ENCODE assay signal across 1 cellular context in the genomic region with DNA sequence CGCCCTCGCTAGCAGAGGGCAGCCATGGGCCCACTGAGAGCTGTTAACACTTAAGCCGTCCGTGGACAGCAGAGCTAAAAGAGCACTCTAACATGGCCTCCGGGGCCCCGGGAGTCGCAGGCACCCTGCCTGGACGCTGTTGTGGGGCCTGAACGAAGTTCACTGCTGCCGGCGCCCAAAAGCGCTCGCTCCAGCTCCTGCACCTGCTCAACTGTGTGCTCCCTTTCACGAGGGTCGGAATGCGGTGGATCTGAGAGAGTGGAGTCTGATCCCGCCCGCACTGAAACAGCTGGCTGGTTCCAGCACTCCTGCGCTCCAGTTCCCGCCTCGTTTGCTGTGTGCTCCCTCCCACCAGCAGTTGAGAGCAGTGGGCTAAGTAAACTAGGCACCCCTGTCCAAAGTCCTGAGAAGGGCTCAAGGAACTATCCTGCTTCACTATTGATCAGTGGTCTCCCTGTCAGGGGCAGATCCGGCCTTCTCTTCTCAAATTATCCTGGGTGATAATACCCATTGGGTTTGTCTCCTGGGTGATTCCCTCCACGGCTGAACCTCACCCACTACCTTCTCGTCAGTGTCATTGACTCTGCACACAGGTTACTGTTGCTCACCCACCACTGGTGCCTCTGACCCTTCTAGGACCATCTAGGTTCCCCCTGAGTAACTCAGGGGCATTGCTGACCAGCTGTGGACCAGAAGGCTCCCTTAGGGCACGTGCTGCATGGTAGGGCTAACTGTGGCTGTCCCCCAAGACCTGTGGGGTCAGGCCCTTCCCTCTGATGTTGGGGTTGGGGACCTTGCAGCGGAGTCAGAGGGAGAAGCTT.
TF ChIP-seq lines count a peak whose summit lies in the region.

No MANE protein-coding gene starts in this region.

TF ChIP-seq in HepG2, 621 proteins besides CTCF, POLR2A, EP300 and RAD21 (continued from another document and continues in another):
- TF ChIP-seq NCOR1 (IDR thresholded peaks at IDR 0.05; ENCODE audit: borderline replicate concordance, low read length) (no peak), HOXD1 (CRISPR knock-in tag; IDR thresholded peaks at IDR 0.05) (no peak), ZFP1 (CRISPR knock-in tag; IDR thresholded peaks at IDR 0.05) (no peak), NCOA5 (CRISPR knock-in tag; IDR thresholded peaks at IDR 0.05) (no peak), POLR2G (IDR thresholded peaks at IDR 0.05; ENCODE audit: low read depth, low read length) (no peak), SP4 (CRISPR knock-in tag; IDR thresholded peaks at IDR 0.05) (no peak), MBNL3 (CRISPR knock-in tag; conservative IDR thresholded peaks at IDR 0.05) (no peak), SMAD1 (CRISPR knock-in tag; IDR thresholded peaks at IDR 0.05; ENCODE audit: borderline replicate concordance, low read depth) (0 out of 2 replicates have a peak, but pooled peaks have one; percentile 71), KDM5B (CRISPR knock-in tag; IDR thresholded peaks at IDR 0.05; ENCODE audit: borderline replicate concordance) (peak; percentile 85), ZNF713 (CRISPR knock-in tag; IDR thresholded peaks at IDR 0.05) (no peak), MED1 (CRISPR knock-in tag; IDR thresholded peaks at IDR 0.05) (0 out of 2 replicates have a peak, but pooled peaks have one; percentile 35), RBFOX2 (IDR thresholded peaks at IDR 0.05; ENCODE audit: low read depth, low read length) (no peak), ZNF468 (CRISPR knock-in tag; IDR thresholded peaks at IDR 0.05) (no peak), ZNF547 (CRISPR knock-in tag; IDR thresholded peaks at IDR 0.05) (peak; percentile 60; the same call in 1 of the 2 replicates), ESRRA (CRISPR knock-in tag; IDR thresholded peaks at IDR 0.05; ENCODE audit: low read depth) (peak; percentile 43; the same call in 1 of the 2 replicates), LCORL (IDR thresholded peaks at IDR 0.05) (no peak), LCORL (CRISPR knock-in tag; IDR thresholded peaks at IDR 0.05) (peak; percentile 54; the same call in 1 of the 2 replicates), RBAK (CRISPR knock-in tag; IDR thresholded peaks at IDR 0.05) (peak; percentile 37; the same call in 1 of the 2 replicates), PHF8 (CRISPR knock-in tag; IDR thresholded peaks at IDR 0.05) (peak; percentile 23; the same call in 1 of the 2 replicates), ZNF891 (CRISPR knock-in tag; IDR thresholded peaks at IDR 0.05) (peak; percentile 19), TEAD3 (CRISPR knock-in tag; optimal IDR thresholded peaks at IDR 0.05; ENCODE audit: borderline replicate concordance) (peak; percentile 64), FOXC1 (CRISPR knock-in tag; IDR thresholded peaks at IDR 0.05; ENCODE audit: borderline replicate concordance) (peak; percentile 26; the same call in 1 of the 2 replicates), TMF1 (CRISPR knock-in tag; IDR thresholded peaks at IDR 0.05; ENCODE audit: low read depth) (0 out of 2 replicates have a peak, but pooled peaks have one; percentile 48), ZNF256 (CRISPR knock-in tag; conservative IDR thresholded peaks at IDR 0.05) (0 out of 2 replicates have a peak, but pooled peaks have one; percentile 41), XBP1 (CRISPR knock-in tag; IDR thresholded peaks at IDR 0.05) (0 out of 2 replicates have a peak, but pooled peaks have one; percentile 45), NFKB2 (CRISPR knock-in tag; IDR thresholded peaks at IDR 0.05; ENCODE audit: borderline replicate concordance) (peak; percentile 60; the same call in 1 of the 2 replicates), ZFP36L2 (CRISPR knock-in tag; IDR thresholded peaks at IDR 0.05) (no peak), IRX3 (CRISPR knock-in tag; IDR thresholded peaks at IDR 0.05; ENCODE audit: borderline replicate concordance, low read depth) (no peak), MYC (CRISPR knock-in tag; IDR thresholded peaks at IDR 0.05; ENCODE audit: borderline replicate concordance) (peak; percentile 32; the same call in 1 of the 2 replicates)
- TF ChIP-seq, protein P1, sequence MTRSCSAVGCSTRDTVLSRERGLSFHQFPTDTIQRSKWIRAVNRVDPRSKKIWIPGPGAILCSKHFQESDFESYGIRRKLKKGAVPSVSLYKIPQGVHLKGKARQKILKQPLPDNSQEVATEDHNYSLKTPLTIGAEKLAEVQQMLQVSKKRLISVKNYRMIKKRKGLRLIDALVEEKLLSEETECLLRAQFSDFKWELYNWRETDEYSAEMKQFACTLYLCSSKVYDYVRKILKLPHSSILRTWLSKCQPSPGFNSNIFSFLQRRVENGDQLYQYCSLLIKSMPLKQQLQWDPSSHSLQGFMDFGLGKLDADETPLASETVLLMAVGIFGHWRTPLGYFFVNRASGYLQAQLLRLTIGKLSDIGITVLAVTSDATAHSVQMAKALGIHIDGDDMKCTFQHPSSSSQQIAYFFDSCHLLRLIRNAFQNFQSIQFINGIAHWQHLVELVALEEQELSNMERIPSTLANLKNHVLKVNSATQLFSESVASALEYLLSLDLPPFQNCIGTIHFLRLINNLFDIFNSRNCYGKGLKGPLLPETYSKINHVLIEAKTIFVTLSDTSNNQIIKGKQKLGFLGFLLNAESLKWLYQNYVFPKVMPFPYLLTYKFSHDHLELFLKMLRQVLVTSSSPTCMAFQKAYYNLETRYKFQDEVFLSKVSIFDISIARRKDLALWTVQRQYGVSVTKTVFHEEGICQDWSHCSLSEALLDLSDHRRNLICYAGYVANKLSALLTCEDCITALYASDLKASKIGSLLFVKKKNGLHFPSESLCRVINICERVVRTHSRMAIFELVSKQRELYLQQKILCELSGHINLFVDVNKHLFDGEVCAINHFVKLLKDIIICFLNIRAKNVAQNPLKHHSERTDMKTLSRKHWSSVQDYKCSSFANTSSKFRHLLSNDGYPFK (CRISPR knock-in tag; IDR thresholded peaks at IDR 0.05; ENCODE audit: borderline replicate concordance), result peak; percentile 60; the same call in 1 of the 2 replicates
- TF ChIP-seq, protein P2, sequence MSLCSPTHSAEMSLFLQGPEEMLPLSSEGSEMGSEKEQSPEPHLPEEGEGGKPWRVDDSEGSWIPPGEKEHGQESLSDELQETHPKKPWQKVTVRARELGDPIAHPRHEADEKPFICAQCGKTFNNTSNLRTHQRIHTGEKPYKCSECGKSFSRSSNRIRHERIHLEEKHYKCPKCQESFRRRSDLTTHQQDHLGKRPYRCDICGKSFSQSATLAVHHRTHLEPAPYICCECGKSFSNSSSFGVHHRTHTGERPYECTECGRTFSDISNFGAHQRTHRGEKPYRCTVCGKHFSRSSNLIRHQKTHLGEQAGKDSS (CRISPR knock-in tag; IDR thresholded peaks at IDR 0.05; ENCODE audit: borderline replicate concordance, low read depth), result peak; percentile 56; the same call in 1 of the 2 replicates
- TF ChIP-seq, protein P3, sequence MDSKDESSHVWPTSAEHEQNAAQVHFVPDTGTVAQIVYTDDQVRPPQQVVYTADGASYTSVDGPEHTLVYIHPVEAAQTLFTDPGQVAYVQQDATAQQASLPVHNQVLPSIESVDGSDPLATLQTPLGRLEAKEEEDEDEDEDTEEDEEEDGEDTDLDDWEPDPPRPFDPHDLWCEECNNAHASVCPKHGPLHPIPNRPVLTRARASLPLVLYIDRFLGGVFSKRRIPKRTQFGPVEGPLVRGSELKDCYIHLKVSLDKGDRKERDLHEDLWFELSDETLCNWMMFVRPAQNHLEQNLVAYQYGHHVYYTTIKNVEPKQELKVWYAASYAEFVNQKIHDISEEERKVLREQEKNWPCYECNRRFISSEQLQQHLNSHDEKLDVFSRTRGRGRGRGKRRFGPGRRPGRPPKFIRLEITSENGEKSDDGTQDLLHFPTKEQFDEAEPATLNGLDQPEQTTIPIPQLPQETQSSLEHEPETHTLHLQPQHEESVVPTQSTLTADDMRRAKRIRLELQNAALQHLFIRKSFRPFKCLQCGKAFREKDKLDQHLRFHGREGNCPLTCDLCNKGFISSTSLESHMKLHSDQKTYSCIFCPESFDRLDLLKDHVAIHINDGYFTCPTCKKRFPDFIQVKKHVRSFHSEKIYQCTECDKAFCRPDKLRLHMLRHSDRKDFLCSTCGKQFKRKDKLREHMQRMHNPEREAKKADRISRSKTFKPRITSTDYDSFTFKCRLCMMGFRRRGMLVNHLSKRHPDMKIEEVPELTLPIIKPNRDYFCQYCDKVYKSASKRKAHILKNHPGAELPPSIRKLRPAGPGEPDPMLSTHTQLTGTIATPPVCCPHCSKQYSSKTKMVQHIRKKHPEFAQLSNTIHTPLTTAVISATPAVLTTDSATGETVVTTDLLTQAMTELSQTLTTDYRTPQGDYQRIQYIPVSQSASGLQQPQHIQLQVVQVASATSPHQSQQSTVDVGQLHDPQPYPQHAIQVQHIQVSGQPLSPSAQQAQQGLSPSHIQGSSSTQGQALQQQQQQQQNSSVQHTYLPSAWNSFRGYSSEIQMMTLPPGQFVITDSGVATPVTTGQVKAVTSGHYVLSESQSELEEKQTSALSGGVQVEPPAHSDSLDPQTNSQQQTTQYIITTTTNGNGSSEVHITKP (CRISPR knock-in tag; IDR thresholded peaks at IDR 0.05; ENCODE audit: low read depth), result no peak
- TF ChIP-seq, protein P4, sequence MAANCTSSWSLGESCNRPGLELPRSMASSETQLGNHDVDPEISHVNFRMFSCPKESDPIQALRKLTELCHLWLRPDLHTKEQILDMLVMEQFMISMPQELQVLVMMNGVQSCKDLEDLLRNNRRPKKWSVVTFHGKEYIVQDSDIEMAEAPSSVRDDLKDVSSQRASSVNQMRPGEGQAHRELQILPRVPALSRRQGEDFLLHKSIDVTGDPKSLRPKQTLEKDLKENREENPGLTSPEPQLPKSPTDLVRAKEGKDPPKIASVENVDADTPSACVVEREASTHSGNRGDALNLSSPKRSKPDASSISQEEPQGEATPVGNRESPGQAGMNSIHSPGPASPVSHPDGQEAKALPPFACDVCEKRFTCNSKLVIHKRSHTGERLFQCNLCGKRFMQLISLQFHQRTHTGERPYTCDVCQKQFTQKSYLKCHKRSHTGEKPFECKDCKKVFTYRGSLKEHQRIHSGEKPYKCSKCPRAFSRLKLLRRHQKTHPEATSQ (CRISPR knock-in tag; IDR thresholded peaks at IDR 0.05; ENCODE audit: borderline replicate concordance), result 0 out of 2 replicates have a peak, but pooled peaks have one; percentile 43
- TF ChIP-seq, protein P5, sequence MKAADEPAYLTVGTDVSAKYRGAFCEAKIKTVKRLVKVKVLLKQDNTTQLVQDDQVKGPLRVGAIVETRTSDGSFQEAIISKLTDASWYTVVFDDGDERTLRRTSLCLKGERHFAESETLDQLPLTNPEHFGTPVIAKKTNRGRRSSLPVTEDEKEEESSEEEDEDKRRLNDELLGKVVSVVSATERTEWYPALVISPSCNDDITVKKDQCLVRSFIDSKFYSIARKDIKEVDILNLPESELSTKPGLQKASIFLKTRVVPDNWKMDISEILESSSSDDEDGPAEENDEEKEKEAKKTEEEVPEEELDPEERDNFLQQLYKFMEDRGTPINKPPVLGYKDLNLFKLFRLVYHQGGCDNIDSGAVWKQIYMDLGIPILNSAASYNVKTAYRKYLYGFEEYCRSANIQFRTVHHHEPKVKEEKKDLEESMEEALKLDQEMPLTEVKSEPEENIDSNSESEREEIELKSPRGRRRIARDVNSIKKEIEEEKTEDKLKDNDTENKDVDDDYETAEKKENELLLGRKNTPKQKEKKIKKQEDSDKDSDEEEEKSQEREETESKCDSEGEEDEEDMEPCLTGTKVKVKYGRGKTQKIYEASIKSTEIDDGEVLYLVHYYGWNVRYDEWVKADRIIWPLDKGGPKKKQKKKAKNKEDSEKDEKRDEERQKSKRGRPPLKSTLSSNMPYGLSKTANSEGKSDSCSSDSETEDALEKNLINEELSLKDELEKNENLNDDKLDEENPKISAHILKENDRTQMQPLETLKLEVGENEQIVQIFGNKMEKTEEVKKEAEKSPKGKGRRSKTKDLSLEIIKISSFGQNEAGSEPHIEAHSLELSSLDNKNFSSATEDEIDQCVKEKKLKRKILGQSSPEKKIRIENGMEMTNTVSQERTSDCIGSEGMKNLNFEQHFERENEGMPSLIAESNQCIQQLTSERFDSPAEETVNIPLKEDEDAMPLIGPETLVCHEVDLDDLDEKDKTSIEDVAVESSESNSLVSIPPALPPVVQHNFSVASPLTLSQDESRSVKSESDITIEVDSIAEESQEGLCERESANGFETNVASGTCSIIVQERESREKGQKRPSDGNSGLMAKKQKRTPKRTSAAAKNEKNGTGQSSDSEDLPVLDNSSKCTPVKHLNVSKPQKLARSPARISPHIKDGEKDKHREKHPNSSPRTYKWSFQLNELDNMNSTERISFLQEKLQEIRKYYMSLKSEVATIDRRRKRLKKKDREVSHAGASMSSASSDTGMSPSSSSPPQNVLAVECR (CRISPR knock-in tag; IDR thresholded peaks at IDR 0.05; ENCODE audit: borderline replicate concordance), result peak; percentile 69
- TF ChIP-seq, protein P6, sequence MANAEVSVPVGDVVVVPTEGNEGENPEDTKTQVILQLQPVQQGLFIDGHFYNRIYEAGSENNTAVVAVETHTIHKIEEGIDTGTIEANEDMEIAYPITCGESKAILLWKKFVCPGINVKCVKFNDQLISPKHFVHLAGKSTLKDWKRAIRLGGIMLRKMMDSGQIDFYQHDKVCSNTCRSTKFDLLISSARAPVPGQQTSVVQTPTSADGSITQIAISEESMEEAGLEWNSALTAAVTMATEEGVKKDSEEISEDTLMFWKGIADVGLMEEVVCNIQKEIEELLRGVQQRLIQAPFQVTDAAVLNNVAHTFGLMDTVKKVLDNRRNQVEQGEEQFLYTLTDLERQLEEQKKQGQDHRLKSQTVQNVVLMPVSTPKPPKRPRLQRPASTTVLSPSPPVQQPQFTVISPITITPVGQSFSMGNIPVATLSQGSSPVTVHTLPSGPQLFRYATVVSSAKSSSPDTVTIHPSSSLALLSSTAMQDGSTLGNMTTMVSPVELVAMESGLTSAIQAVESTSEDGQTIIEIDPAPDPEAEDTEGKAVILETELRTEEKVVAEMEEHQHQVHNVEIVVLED (CRISPR knock-in tag; IDR thresholded peaks at IDR 0.05; ENCODE audit: borderline replicate concordance), result peak; percentile 42; the same call in 1 of the 2 replicates
- TF ChIP-seq, protein P7, sequence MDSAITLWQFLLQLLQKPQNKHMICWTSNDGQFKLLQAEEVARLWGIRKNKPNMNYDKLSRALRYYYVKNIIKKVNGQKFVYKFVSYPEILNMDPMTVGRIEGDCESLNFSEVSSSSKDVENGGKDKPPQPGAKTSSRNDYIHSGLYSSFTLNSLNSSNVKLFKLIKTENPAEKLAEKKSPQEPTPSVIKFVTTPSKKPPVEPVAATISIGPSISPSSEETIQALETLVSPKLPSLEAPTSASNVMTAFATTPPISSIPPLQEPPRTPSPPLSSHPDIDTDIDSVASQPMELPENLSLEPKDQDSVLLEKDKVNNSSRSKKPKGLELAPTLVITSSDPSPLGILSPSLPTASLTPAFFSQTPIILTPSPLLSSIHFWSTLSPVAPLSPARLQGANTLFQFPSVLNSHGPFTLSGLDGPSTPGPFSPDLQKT (CRISPR knock-in tag; IDR thresholded peaks at IDR 0.05; ENCODE audit: borderline replicate concordance), result no peak
